In genomic region chr14:35927727-35928126, GRCh38 we compare ENCODE assay signal across 26 cellular contexts.
DNase-seq lines count a peak whose midpoint lies in the region; ATAC-seq and TF ChIP-seq lines count a peak whose summit lies in the region.
"Had no signal": no experiment of that assay in that cellular context is flagged by ENCODE, and none has a peak within 500 bp of the region (broad histone marks: within the 10 kb centered on the region; RNA-seq: fewer than 3 reads in every experiment).

No MANE protein-coding gene starts in this region.

- POLR2A ChIA-PET in MCF 10A (lab: Yijun Ruan, JAX) = no interaction called here

- H3K27me3 Mint-ChIP-seq in MCF 10A (ENCODE audit: insufficient read depth, unreplicated experiment) = no peaks in the 10 kb centered on the region
- H3K27me3 Mint-ChIP-seq in activated T-helper 1 cell treated with anti-CD3 and anti-CD28 coated beads, Interleukin-12 subunit alpha, Interleukin-12 subunit beta, Interleukin-2, Interleukin-4 antibody, amounts not matched to agents 30 ng/mL and 10 ng/mL and 1 ng/mL, durations not matched to agents 14 hours and 24 hours and 36 hours (ENCODE audit: insufficient read depth) = peaks cover 2% of the 10 kb centered on the region

- H2AFZ ChIP-seq in mammary epithelial cell (ENCODE audit: low read depth, low read length) = no peak overlapping the region

- no peak for TF ChIP-seq POLR2A in breast epithelium (IDR thresholded peaks at IDR 0.05)

- H3K27ac ChIP-seq in breast epithelium = no peak overlapping the region
- no peak overlapping the region for H3K27ac ChIP-seq in mammary epithelial cell (ENCODE audit: insufficient read depth, low read depth, low read length)
- H3K27ac ChIP-seq: BLaER1, tibial nerve, WERI-Rb-1 had no signal

- H3K4me3 ChIP-seq in breast epithelium (no peak overlapping the region), mammary epithelial cell (replicated peaks in 1 of 3; ENCODE audit: insufficient read depth in 1 of 3, low read depth in 2 of 3, low read length in 3 of 3) (no peak overlapping the region)
- H3K4me3 ChIP-seq: BLaER1, lung, mucosa of descending colon, tibial nerve had no signal

- no peaks in the 10 kb centered on the region for H3K79me2 ChIP-seq in mammary epithelial cell (ENCODE audit: insufficient read depth, low read length)

- no peak overlapping the region for H3K4me2 ChIP-seq in mammary epithelial cell (ENCODE audit: insufficient read depth, low read depth, low read length)
- H3K4me2 ChIP-seq: BLaER1, SK-N-SH had no signal

- no peak for TF ChIP-seq CTCF in MCF 10A (IDR thresholded peaks at IDR 0.05; ENCODE audit: unreplicated experiment)
- no peak for TF ChIP-seq CTCF in breast epithelium (IDR thresholded peaks at IDR 0.05)
- TF ChIP-seq CTCF in mammary epithelial cell (conservative IDR thresholded peaks at IDR 0.05 in 1 of 2, IDR thresholded peaks at IDR 0.05 in 1 of 2; ENCODE audit: extremely low read depth in 1 of 2, insufficient read depth in 1 of 2, low read depth in 1 of 2, low read length in 2 of 2) = no peak

- WGBS in mammary epithelial cell (ENCODE audit: low coverage, missing lambda C conversion rate) = 35% methylated on average over 3 of the region's 3 CpGs

- H3K4me3 Mint-ChIP-seq in MCF 10A (ENCODE audit: unreplicated experiment) = no peak overlapping the region
- H3K4me3 Mint-ChIP-seq in activated T-helper 1 cell treated with anti-CD3 and anti-CD28 coated beads, Interleukin-12 subunit alpha, Interleukin-12 subunit beta, Interleukin-2, Interleukin-4 antibody, amounts not matched to agents 30 ng/mL and 10 ng/mL and 1 ng/mL, durations not matched to agents 14 hours and 24 hours and 36 hours = no peak overlapping the region
- H3K4me3 Mint-ChIP-seq: activated naive CD4-positive, alpha-beta T cell treated with anti-CD3 and anti-CD28 coated beads for 36 hours; effector memory CD8-positive, alpha-beta T cell; nephron had no signal

- no peak overlapping the region for H3K9ac ChIP-seq in mammary epithelial cell (ENCODE audit: insufficient read depth, low read length)
- H3K9ac ChIP-seq: BLaER1, SK-N-SH had no signal

- peak; percentile 63 for DNase-seq in MCF 10A (ENCODE audit: unreplicated experiment)
- DNase-seq in breast epithelium (ENCODE audit: low spot score in 2 of 2) = no peak
- peak; percentile 27 for DNase-seq in NCI-H226
- peak; percentile 73 for DNase-seq in mammary epithelial cell
- DNase-seq in activated T-helper 1 cell treated with anti-CD3 and anti-CD28 coated beads, Interleukin-12 subunit alpha, Interleukin-12 subunit beta, Interleukin-2, Interleukin-4 antibody, amounts not matched to agents 30 ng/mL and 10 ng/mL and 1 ng/mL, durations not matched to agents 14 hours and 24 hours and 36 hours (ENCODE audit: low spot score) = no peak
- no peak for DNase-seq in SIG-M5 (lab: John Stamatoyannopoulos, UW)
- DNase-seq: activated CD4-positive, alpha-beta T cell treated with anti-CD3 and anti-CD28 coated beads, Interleukin-2, amount 50 U/mL, for 1 hour; activated naive CD4-positive, alpha-beta T cell treated with anti-CD3 and anti-CD28 coated beads for 36 hours; amygdala; DMS53; effector memory CD8-positive, alpha-beta T cell; GF-D8; H7; KBM-7; mucosa of descending colon; NCI-H1694 treated with DMSO at 0.1 percent for 48 hours; SK-N-SH; stimulated activated CD4-positive, alpha-beta T cell treated with anti-CD3 and anti-CD28 coated beads, Interleukin-2, amount 100 ng/mL, for 48 hours; WERI-Rb-1 had no signal

- intact Hi-C loops in MCF 10A (cut with micrococcal nuclease) = no loop called here
- intact Hi-C loops in breast epithelium (cut with DNase I; ENCODE audit: low total_unique reads) = no loop called here
- intact Hi-C loops in mammary epithelial cell (cut with micrococcal nuclease) = no loop called here
- intact Hi-C loops in activated T-helper 1 cell treated with anti-CD3 and anti-CD28 coated beads, Interleukin-12 subunit alpha, Interleukin-12 subunit beta, Interleukin-2, Interleukin-4 antibody, amounts not matched to agents 30 ng/mL and 10 ng/mL and 1 ng/mL, durations not matched to agents 14 hours and 24 hours and 36 hours (cut with micrococcal nuclease) = no loop called here

- dilution Hi-C loops in mammary epithelial cell (cut with HindIII; ENCODE audit: low sequenced_read_pairs) = no loop called here

- H3K36me3 Mint-ChIP-seq in MCF 10A (ENCODE audit: insufficient read depth, unreplicated experiment) = peaks cover 6% of the 10 kb centered on the region
- no peaks in the 10 kb centered on the region for H3K36me3 Mint-ChIP-seq in activated T-helper 1 cell treated with anti-CD3 and anti-CD28 coated beads, Interleukin-12 subunit alpha, Interleukin-12 subunit beta, Interleukin-2, Interleukin-4 antibody, amounts not matched to agents 30 ng/mL and 10 ng/mL and 1 ng/mL, durations not matched to agents 14 hours and 24 hours and 36 hours (ENCODE audit: low read depth)

- ATAC-seq in GM18870 (IDR thresholded peaks at IDR 0.05; ENCODE audit: unreplicated experiment) (no peak), HG02759 (IDR thresholded peaks at IDR 0.05; ENCODE audit: unreplicated experiment) (no peak)
- ATAC-seq: effector memory CD8-positive, alpha-beta T cell; esophagus mucosa; mucosa of descending colon had no signal

- H3K36me3 ChIP-seq in breast epithelium = no peaks in the 10 kb centered on the region
- H3K36me3 ChIP-seq in mammary epithelial cell (ENCODE audit: insufficient read depth, low read length) = no peaks in the 10 kb centered on the region
- H3K36me3 ChIP-seq: BLaER1, tibial nerve, WERI-Rb-1 had no signal

- H3K9me3 Mint-ChIP-seq in MCF 10A (ENCODE audit: unreplicated experiment) = no peaks in the 10 kb centered on the region
- no peaks in the 10 kb centered on the region for H3K9me3 Mint-ChIP-seq in activated T-helper 1 cell treated with anti-CD3 and anti-CD28 coated beads, Interleukin-12 subunit alpha, Interleukin-12 subunit beta, Interleukin-2, Interleukin-4 antibody, amounts not matched to agents 30 ng/mL and 10 ng/mL and 1 ng/mL, durations not matched to agents 14 hours and 24 hours and 36 hours
- H3K9me3 Mint-ChIP-seq: activated naive CD4-positive, alpha-beta T cell treated with anti-CD3 and anti-CD28 coated beads for 36 hours; nephron had no signal

- no peaks in the 10 kb centered on the region for H4K20me1 ChIP-seq in mammary epithelial cell (ENCODE audit: insufficient read depth, low read length)
- H4K20me1 ChIP-seq: BLaER1 had no signal

- CTCF ChIA-PET in MCF 10A (lab: Yijun Ruan, JAX) = interaction anchor here (1.6 kb wide), 1 partner anchor 45 kb away, joined by 9 read pairs; no protein-coding TSS in a partner anchor
- CTCF ChIA-PET in mammary epithelial cell (lab: Charles Lee; ENCODE audit: low non-redundant PET) = no interaction called here

- no peak overlapping the region for H3K27ac Mint-ChIP-seq in MCF 10A (ENCODE audit: low read depth, unreplicated experiment)
- H3K27ac Mint-ChIP-seq in activated T-helper 1 cell treated with anti-CD3 and anti-CD28 coated beads, Interleukin-12 subunit alpha, Interleukin-12 subunit beta, Interleukin-2, Interleukin-4 antibody, amounts not matched to agents 30 ng/mL and 10 ng/mL and 1 ng/mL, durations not matched to agents 14 hours and 24 hours and 36 hours = no peak overlapping the region
- H3K27ac Mint-ChIP-seq: activated naive CD4-positive, alpha-beta T cell treated with anti-CD3 and anti-CD28 coated beads for 36 hours; effector memory CD8-positive, alpha-beta T cell; nephron had no signal

- BruUV-seq in MCF 10A (replicated peaks; lab: Mats Ljungman, UMichigan) (no TSS peak), mammary epithelial cell (replicated peaks; lab: Mats Ljungman, UMichigan) (no TSS peak)

- no peaks in the 10 kb centered on the region for H3K4me1 ChIP-seq in breast epithelium
- no peaks in the 10 kb centered on the region for H3K4me1 ChIP-seq in mammary epithelial cell (ENCODE audit: insufficient read depth, low read length)
- H3K4me1 ChIP-seq: tibial nerve had no signal

- no peaks in the 10 kb centered on the region for H3K4me1 Mint-ChIP-seq in MCF 10A (ENCODE audit: insufficient read depth, unreplicated experiment)
- peaks cover 9% of the 10 kb centered on the region for H3K4me1 Mint-ChIP-seq in activated T-helper 1 cell treated with anti-CD3 and anti-CD28 coated beads, Interleukin-12 subunit alpha, Interleukin-12 subunit beta, Interleukin-2, Interleukin-4 antibody, amounts not matched to agents 30 ng/mL and 10 ng/mL and 1 ng/mL, durations not matched to agents 14 hours and 24 hours and 36 hours (ENCODE audit: low read depth)
- H3K4me1 Mint-ChIP-seq: nephron had no signal

- in situ Hi-C loops in mammary epithelial cell (cut with MboI; ENCODE audit: low sequenced_read_pairs in 2 of 2) = no loop called here

- H3K27me3 ChIP-seq in breast epithelium (no peaks in the 10 kb centered on the region), mammary epithelial cell (ENCODE audit: insufficient read depth, low read length) (no peaks in the 10 kb centered on the region)
- H3K27me3 ChIP-seq: BLaER1, tibial nerve had no signal

- no peaks in the 10 kb centered on the region for H3K9me3 ChIP-seq in breast epithelium
- H3K9me3 ChIP-seq in mammary epithelial cell (replicated peaks; ENCODE audit: insufficient read depth, low read length) = no peaks in the 10 kb centered on the region
- H3K9me3 ChIP-seq: BLaER1, mucosa of descending colon, SK-N-SH, tibial nerve had no signal

Comparison
In these comparisons a context has a peak if more than half of its experiments do, and no peak if none do; other contexts are left out.
1. DNase-seq: peak in MCF 10A (single experiment), NCI-H226 (single experiment) and mammary epithelial cell (single experiment); none in breast epithelium (0 of 2), activated T-helper 1 cell treated with anti-CD3 and anti-CD28 coated beads, Interleukin-12 subunit alpha, Interleukin-12 subunit beta, Interleukin-2, Interleukin-4 antibody, amounts not matched to agents 30 ng/mL and 10 ng/mL and 1 ng/mL, durations not matched to agents 14 hours and 24 hours and 36 hours (single experiment) and SIG-M5 (single experiment).